ENCODE assay signal across 8 cellular contexts in genomic region chr7:30142710-30143109, GRCh38. TPM values are rescaled to one million over a fixed set of nuclear protein-coding genes. Genes with fewer than 3 reads are reported as not detected.
A peak's percentile ranks its signal among the peaks of the same experiment; 100 is the strongest.
DNase-seq lines count a peak whose midpoint lies in the region; TF ChIP-seq lines count a peak whose summit lies in the region.

No MANE protein-coding gene starts in this region.

- DNase-seq in NCI-H2029 (lab: John Stamatoyannopoulos, UW) (peak; percentile 27), NCI-H2029 treated with DMSO at 0.1 percent for 48 hours (lab: John Stamatoyannopoulos, UW) (no peak), amniotic epithelial cell (ENCODE audit: low read depth) (peak; percentile 61), hepatic stellate cell (ENCODE audit: low spot score) (peak; percentile 60), tibial nerve (ENCODE audit: low spot score in 2 of 2) (peak in 1 of 2 donors; percentile 33), globus pallidus (ENCODE audit: low spot score) (no peak), RPMI8226 (no peak), GM10266 (ENCODE audit: extremely low spot score) (no peak)

- no peaks in the 10 kb centered on the region for H3K36me3 ChIP-seq in tibial nerve

- H3K27me3 ChIP-seq in tibial nerve = no peaks in the 10 kb centered on the region

- peaks cover 0 to 97% (median 29%) of the 10 kb centered on the region in 4 donors for H3K4me1 ChIP-seq in tibial nerve

- peak in 1 of 2 donors; percentile 34 for TF ChIP-seq POLR2A in tibial nerve (IDR thresholded peaks at IDR 0.05)

- no peak overlapping the region for H3K4me3 ChIP-seq in tibial nerve

- H3K27ac ChIP-seq in tibial nerve = peak overlapping the region; percentile 52 to 98 (median 66)

- peak in 1 of 2 donors; percentile 74 for TF ChIP-seq EP300 in tibial nerve (IDR thresholded peaks at IDR 0.05)

- no peaks in the 10 kb centered on the region for H3K9me3 ChIP-seq in tibial nerve

- TF ChIP-seq CTCF in tibial nerve (IDR thresholded peaks at IDR 0.05) (no peak), GM10266 (IDR thresholded peaks at IDR 0.05; ENCODE audit: control insufficient read depth, insufficient read depth, low read depth, missing control alignments) (no peak)

- 55 to 56% methylated on average over 9 of the region's 9 CpGs for WGBS in tibial nerve, 2 donors

RNA-seq across cellular contexts. Expression of gene MTURN, which starts 7.9 kb away (rescaled TPM):
- 100 to 1,000 TPM; 156 to 246 (median 186) TPM for total RNA-seq in tibial nerve

Comparison
In these comparisons a context has a peak if more than half of its experiments do, and no peak if none do; other contexts are left out.
1. DNase-seq: peak in NCI-H2029 (single experiment), amniotic epithelial cell (single experiment) and hepatic stellate cell (single experiment); none in NCI-H2029 treated with DMSO at 0.1 percent for 48 hours (single experiment), globus pallidus (single experiment), RPMI8226 (single experiment) and GM10266 (single experiment).